8 cellular contexts compared by ENCODE assay signal in the genomic region with DNA sequence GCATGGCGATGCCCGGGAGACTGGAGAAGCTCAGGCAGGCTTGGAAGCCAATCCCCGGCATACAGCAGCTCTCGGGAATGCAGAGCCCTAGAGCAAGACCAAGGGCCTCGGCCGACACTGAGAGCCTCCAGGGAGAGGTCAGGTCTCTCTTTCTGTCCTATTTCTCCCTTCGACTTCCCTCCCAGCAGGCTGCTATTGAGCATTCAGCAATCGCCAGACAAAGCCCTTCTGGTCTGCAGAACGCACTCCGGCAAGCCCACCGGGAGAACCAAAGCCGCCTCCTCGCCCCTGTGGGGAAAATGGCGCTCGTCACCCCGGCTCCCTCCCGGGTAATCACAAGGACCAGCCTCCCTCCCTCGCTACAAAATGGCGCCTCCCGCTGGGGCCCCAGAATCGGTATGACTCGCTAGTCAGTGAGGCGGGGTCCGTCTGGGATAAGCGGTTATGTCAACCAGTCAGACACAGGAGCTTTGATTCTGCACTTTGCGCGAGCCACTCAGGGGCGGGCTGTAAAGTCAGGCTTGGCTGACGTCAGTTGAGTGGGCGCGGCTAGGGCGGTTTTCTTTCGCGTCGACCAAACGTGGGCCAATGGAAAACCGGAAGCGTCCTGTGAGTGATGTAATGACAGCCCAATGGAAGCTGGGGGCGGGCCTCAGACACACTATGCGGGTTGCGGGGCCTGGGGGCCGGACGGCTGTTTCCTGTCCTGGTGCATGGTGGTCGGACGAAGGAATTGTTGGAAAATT. TPM values are rescaled to one million over a fixed set of nuclear protein-coding genes. Genes with fewer than 3 reads are reported as not detected.
DNase-seq lines count a peak whose midpoint lies in the region; ATAC-seq, FAIRE-seq and TF ChIP-seq lines count a peak whose summit lies in the region.

ZNF143 (plus strand) TSS at position 691 of the 746 bp plus-strand sequence. CDS start 10,297 bp downstream, outside the sequence.

- H3K4me3 Mint-ChIP-seq in activated naive CD8-positive, alpha-beta T cell treated with anti-CD3 and anti-CD28 coated beads, Interleukin-2, amount 50 U/mL, for 24 hours = peak within 1 kb of the TSS; percentile 97

- H3K36me3 Mint-ChIP-seq in activated naive CD8-positive, alpha-beta T cell treated with anti-CD3 and anti-CD28 coated beads, Interleukin-2, amount 50 U/mL, for 24 hours (ENCODE audit: low read depth) = peaks cover 15% of the 10 kb centered on the region

- H3K4me1 ChIP-seq in pancreas (peaks cover 0 to 16% (median 12%) of the 10 kb centered on the region in 3 donors), tibial artery (peaks cover 0 to 25% (median 13%) of the 10 kb centered on the region in 4 donors)

- WGBS in pancreas, 2 donors = 0% methylated on average over 45 of the region's 45 CpGs

- peak; percentile 100 for DNase-seq in GM12865 (ENCODE audit: low read depth)
- peak; percentile 98 for DNase-seq in NCI-H1417 treated with DMSO at 0.1 percent for 48 hours (lab: John Stamatoyannopoulos, UW)
- DNase-seq in SW480 (ENCODE audit: low spot score) = peak; percentile 100
- peak; percentile 100 for DNase-seq in activated naive CD8-positive, alpha-beta T cell treated with anti-CD3 and anti-CD28 coated beads, Interleukin-2, amount 50 U/mL, for 24 hours
- peak; percentile 100 for DNase-seq in Right ventricle myocardium superior
- peak; percentile 98 to 100 (median 100) for DNase-seq in pancreas
- peak; percentile 100 for DNase-seq in tibial artery

- peaks cover 3% of the 10 kb centered on the region for H3K27me3 Mint-ChIP-seq in activated naive CD8-positive, alpha-beta T cell treated with anti-CD3 and anti-CD28 coated beads, Interleukin-2, amount 50 U/mL, for 24 hours

- TF ChIP-seq CTCF in GM12865 (IDR thresholded peaks at IDR 0.05; ENCODE audit: insufficient read depth, low read depth, low read length, missing control alignments) (no peak), pancreas (IDR thresholded peaks at IDR 0.05) (no peak), tibial artery (IDR thresholded peaks at IDR 0.05) (peak in 1 of 2 experiments; percentile 60)

- FAIRE-seq in pancreas (lab: Jason Lieb, UNC) = peak; percentile 97

- peak within 1 kb of the TSS; percentile 92 for H3K4me3 ChIP-seq in GM12865 (ENCODE audit: low read depth, low read length)
- peak within 1 kb of the TSS; percentile 68 to 90 (median 81) for H3K4me3 ChIP-seq in pancreas
- H3K4me3 ChIP-seq in tibial artery = peak within 1 kb of the TSS; percentile 67 to 80

- peak within 1 kb of the TSS; percentile 99 for H3K27ac Mint-ChIP-seq in activated naive CD8-positive, alpha-beta T cell treated with anti-CD3 and anti-CD28 coated beads, Interleukin-2, amount 50 U/mL, for 24 hours

- H3K4me1 Mint-ChIP-seq in activated naive CD8-positive, alpha-beta T cell treated with anti-CD3 and anti-CD28 coated beads, Interleukin-2, amount 50 U/mL, for 24 hours = peaks cover 34% of the 10 kb centered on the region

- H3K9me3 ChIP-seq in pancreas (no peaks in the 10 kb centered on the region), tibial artery (no peaks in the 10 kb centered on the region)

- H3K27ac ChIP-seq in pancreas (peak within 1 kb of the TSS; percentile 93 to 100 (median 96)), tibial artery (peak within 1 kb of the TSS; percentile 98 to 99)

- H3K27me3 ChIP-seq in pancreas (no peaks in the 10 kb centered on the region), tibial artery (no peaks in the 10 kb centered on the region)

- H3K36me3 ChIP-seq in pancreas (no peaks in the 10 kb centered on the region), tibial artery (no peaks in the 10 kb centered on the region)

- peak; percentile 81 for ATAC-seq in HG02763 (IDR thresholded peaks at IDR 0.05; ENCODE audit: unreplicated experiment)
- peak; percentile 94 for ATAC-seq in activated naive CD8-positive, alpha-beta T cell treated with anti-CD3 and anti-CD28 coated beads, Interleukin-2, amount 50 U/mL, for 24 hours
- ATAC-seq in Right ventricle myocardium superior (ENCODE audit: poor library complexity) = peak; percentile 97
- peak; percentile 88 to 96 (median 90) for ATAC-seq in pancreas

- H3K9me3 Mint-ChIP-seq in activated naive CD8-positive, alpha-beta T cell treated with anti-CD3 and anti-CD28 coated beads, Interleukin-2, amount 50 U/mL, for 24 hours = no peaks in the 10 kb centered on the region

- intact Hi-C loops in Right ventricle myocardium superior (cut with DNase I) = no loop called here
- intact Hi-C loops in pancreas (cut with DNase I) = no loop called here
- intact Hi-C loops in tibial artery (cut with DNase I; ENCODE audit: low total_unique reads) = no loop called here

RNA-seq across cellular contexts. Expression of gene ZNF143, which starts in this region (rescaled TPM):
- total RNA-seq in Right ventricle myocardium superior (25.3 TPM), pancreas (10 to 100 TPM in 5 of 6 donors, 1 to 10 TPM in 1; 5.3 to 18.9 (median 12.9) TPM)
- 1 to 10 TPM; 5.5 to 8.2 TPM for polyA plus RNA-seq in pancreas

Comparison
In these comparisons a context has a peak if more than half of its experiments do, and no peak if none do; other contexts are left out.
1. Peak in every context shown above with its lines: DNase-seq, ATAC-seq, H3K4me3 ChIP-seq and H3K27ac ChIP-seq.